ENCODE assay signal across 15 cellular contexts in the genomic region with DNA sequence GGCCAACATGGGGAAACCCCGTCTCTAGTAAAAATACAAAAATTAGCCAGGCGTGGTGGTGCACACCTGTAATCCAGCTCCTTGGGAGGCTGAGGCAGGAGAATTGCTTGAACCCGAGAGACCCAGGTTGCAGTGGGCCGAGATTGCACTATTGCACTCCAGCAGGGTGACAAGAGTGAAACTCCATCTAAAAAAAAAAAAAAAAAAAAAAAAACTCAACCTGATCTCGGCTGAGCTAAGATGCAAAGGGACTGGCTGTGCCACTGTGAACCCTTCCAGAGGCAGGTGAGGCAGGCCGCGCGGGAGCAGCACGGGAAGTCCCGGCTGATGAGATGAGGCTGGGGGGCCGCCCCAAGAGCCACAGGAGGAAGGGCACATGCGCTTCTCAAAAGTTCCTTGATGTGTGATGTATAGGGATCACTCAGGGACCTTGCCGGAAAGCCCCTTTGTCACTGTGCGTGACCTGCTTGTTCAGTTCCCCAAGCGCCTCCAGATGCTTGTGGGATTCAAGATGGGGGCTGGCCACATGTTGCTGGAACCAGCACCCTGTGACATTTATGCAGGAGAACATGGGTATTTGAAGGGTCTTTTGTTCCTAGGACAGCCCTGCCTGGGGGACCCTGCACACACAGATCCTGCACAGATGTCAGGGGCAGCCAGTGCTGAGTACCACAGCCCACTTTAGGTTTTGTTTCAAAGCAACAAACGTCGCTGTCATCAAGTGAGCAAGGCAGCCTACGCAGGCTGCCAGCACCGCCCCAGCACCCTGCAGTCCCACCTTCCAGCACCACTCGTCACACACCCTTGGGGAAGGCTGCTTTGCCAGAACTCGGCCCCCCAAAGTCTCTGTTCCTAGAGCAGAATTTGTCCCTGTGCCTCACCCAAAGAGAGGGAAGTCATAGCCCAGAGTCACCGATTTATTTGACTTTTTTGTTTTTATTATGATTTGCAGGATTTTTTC.
DNase-seq lines count a peak whose midpoint lies in the region; ATAC-seq lines count a peak whose summit lies in the region.
"Had no signal": no experiment of that assay in that cellular context is flagged by ENCODE, and none has a peak within 500 bp of the region (broad histone marks: within the 10 kb centered on the region; RNA-seq: fewer than 3 reads in every experiment).

No MANE protein-coding gene starts in this region.

- H3K27ac Mint-ChIP-seq in stimulated activated naive B cell treated with anti-CD40 and anti-IgM and Interleukin-4, amounts not matched to agents 10 μg/mL and 1 μg/mL and 100 μg/mL, for 72 hours, result peak overlapping the region; percentile 92
- H3K27ac Mint-ChIP-seq: activated naive CD8-positive, alpha-beta T cell treated with anti-CD3 and anti-CD28 coated beads, Interleukin-2, amount 10 ng/mL, durations not matched to agents 7 days and 5 days; nephron had no signal

- no peaks in the 10 kb centered on the region for H3K27me3 Mint-ChIP-seq in stimulated activated naive B cell treated with anti-CD40 and anti-IgM and Interleukin-4, amounts not matched to agents 10 μg/mL and 1 μg/mL and 100 μg/mL, for 72 hours
- H3K27me3 Mint-ChIP-seq: activated naive CD8-positive, alpha-beta T cell treated with anti-CD3 and anti-CD28 coated beads, Interleukin-2, amount 10 ng/mL, durations not matched to agents 7 days and 5 days had no signal

- ATAC-seq in GM18907 (IDR thresholded peaks at IDR 0.05; ENCODE audit: unreplicated experiment) (peak; percentile 68), GM21576 (IDR thresholded peaks at IDR 0.05; ENCODE audit: unreplicated experiment) (peak; percentile 77), HG03378 (IDR thresholded peaks at IDR 0.05; ENCODE audit: unreplicated experiment) (peak; percentile 55), left cardiac atrium (no peak)
- ATAC-seq in stimulated activated naive B cell treated with anti-CD40 and anti-IgM and Interleukin-4, amounts not matched to agents 10 μg/mL and 1 μg/mL and 100 μg/mL, for 72 hours (replicated peaks), result peak; percentile 85 to 95
- ATAC-seq: foreskin keratinocyte had no signal

- peak overlapping the region in 1 of 2 donors; percentile 44 for H3K4me3 Mint-ChIP-seq in stimulated activated naive B cell treated with anti-CD40 and anti-IgM and Interleukin-4, amounts not matched to agents 10 μg/mL and 1 μg/mL and 100 μg/mL, for 72 hours
- H3K4me3 Mint-ChIP-seq: activated naive CD8-positive, alpha-beta T cell treated with anti-CD3 and anti-CD28 coated beads, Interleukin-2, amount 10 ng/mL, durations not matched to agents 7 days and 5 days; nephron had no signal

- peak; percentile 61 for DNase-seq in stimulated activated naive B cell treated with anti-CD40 and anti-IgM and Interleukin-4, amounts not matched to agents 10 μg/mL and 1 μg/mL and 100 μg/mL, for 72 hours
- DNase-seq in hypothalamus (lab: John Stamatoyannopoulos, UW) (no peak), left cardiac atrium (no peak)
- DNase-seq in effector CD4-positive, alpha-beta T cell, result no peak
- DNase-seq: activated CD4-positive, alpha-beta T cell treated with anti-CD3 and anti-CD28 coated beads for 4 hours; activated naive CD8-positive, alpha-beta T cell treated with anti-CD3 and anti-CD28 coated beads, Interleukin-2, amount 10 ng/mL, durations not matched to agents 7 days and 5 days; activated T-cell treated with anti-CD3 and anti-CD28 coated beads for 4 hours; C1 segment of cervical spinal cord; foreskin keratinocyte; NCI-H2029; NCI-H82 had no signal

- H3K9me3 Mint-ChIP-seq in stimulated activated naive B cell treated with anti-CD40 and anti-IgM and Interleukin-4, amounts not matched to agents 10 μg/mL and 1 μg/mL and 100 μg/mL, for 72 hours, result peaks cover 0 to 3% of the 10 kb centered on the region in 2 donors
- H3K9me3 Mint-ChIP-seq: activated naive CD8-positive, alpha-beta T cell treated with anti-CD3 and anti-CD28 coated beads, Interleukin-2, amount 10 ng/mL, durations not matched to agents 7 days and 5 days; nephron had no signal

- intact Hi-C loops in left cardiac atrium (cut with DNase I), result no loop called here

- peaks cover 29 to 51% of the 10 kb centered on the region in 2 donors for H3K36me3 Mint-ChIP-seq in stimulated activated naive B cell treated with anti-CD40 and anti-IgM and Interleukin-4, amounts not matched to agents 10 μg/mL and 1 μg/mL and 100 μg/mL, for 72 hours

- H3K4me1 Mint-ChIP-seq in stimulated activated naive B cell treated with anti-CD40 and anti-IgM and Interleukin-4, amounts not matched to agents 10 μg/mL and 1 μg/mL and 100 μg/mL, for 72 hours, result peaks cover 14 to 16% of the 10 kb centered on the region in 2 donors
- H3K4me1 Mint-ChIP-seq: activated naive CD8-positive, alpha-beta T cell treated with anti-CD3 and anti-CD28 coated beads, Interleukin-2, amount 10 ng/mL, durations not matched to agents 7 days and 5 days had no signal

Comparison
In these comparisons a context has a peak if more than half of its experiments do, and no peak if none do; other contexts are left out.
1. ATAC-seq: peak in GM18907 (single experiment), GM21576 (single experiment), HG03378 (single experiment) and stimulated activated naive B cell treated with anti-CD40 and anti-IgM and Interleukin-4, amounts not matched to agents 10 μg/mL and 1 μg/mL and 100 μg/mL, for 72 hours (2 of 2); none in left cardiac atrium (0 of 2).